20 cellular contexts compared by ENCODE assay signal in the genomic region with DNA sequence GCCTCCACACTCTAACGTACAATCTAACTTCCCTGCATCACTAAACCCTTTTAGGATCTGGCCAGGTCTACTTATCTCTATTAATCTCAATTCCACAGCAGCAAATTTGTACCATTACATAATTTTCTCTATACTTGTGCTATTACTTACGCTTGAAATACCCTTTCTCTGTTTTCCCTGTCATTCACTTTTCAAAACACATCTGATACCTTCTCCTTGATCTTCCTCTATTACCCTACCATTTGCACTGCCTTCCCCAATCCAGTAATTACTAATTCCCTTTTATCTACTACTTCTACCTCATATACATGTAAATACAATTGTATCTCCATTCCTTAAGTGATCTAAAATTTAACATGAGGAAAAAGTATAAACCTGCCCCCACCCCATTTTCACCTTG. TPM values are rescaled to one million over a fixed set of nuclear protein-coding genes. Genes with fewer than 3 reads are reported as not detected.
DNase-seq lines count a peak whose midpoint lies in the region; ATAC-seq lines count a peak whose summit lies in the region.
"Had no signal": no experiment of that assay in that cellular context is flagged by ENCODE, and none has a peak within 500 bp of the region (broad histone marks: within the 10 kb centered on the region; RNA-seq: fewer than 3 reads in every experiment).

No MANE protein-coding gene starts in this region.

- no peak for ATAC-seq in naive thymus-derived CD4-positive, alpha-beta T cell
- ATAC-seq: Panc1 had no signal

- H3K4me1 ChIP-seq in CD8-positive, alpha-beta memory T cell (ENCODE audit: insufficient read depth, low read length): no peaks in the 10 kb centered on the region
- H3K4me1 ChIP-seq in naive thymus-derived CD4-positive, alpha-beta T cell (ENCODE audit: control insufficient read depth in 2 of 2, insufficient read depth in 2 of 2, low read length in 2 of 2): no peaks in the 10 kb centered on the region
- H3K4me1 ChIP-seq: SJSA1 had no signal

- peak overlapping the region; percentile 20 for H3K27ac Mint-ChIP-seq in activated naive CD4-positive, alpha-beta T cell treated with anti-CD3 and anti-CD28 coated beads, Interleukin-2, amount 50 U/mL, for 24 hours
- H3K27ac Mint-ChIP-seq in CD8-positive, alpha-beta memory T cell: peak overlapping the region; percentile 0 to 76 (median 4)
- peak overlapping the region; percentile 25 for H3K27ac Mint-ChIP-seq in activated T-helper 1 cell treated with anti-CD3 and anti-CD28 coated beads, Interleukin-12 subunit alpha, Interleukin-12 subunit beta, Interleukin-2, Interleukin-4 antibody, amounts not matched to agents 30 ng/mL and 10 ng/mL and 1 ng/mL, durations not matched to agents 14 hours and 24 hours and 36 hours
- H3K27ac Mint-ChIP-seq in naive thymus-derived CD4-positive, alpha-beta T cell: peak overlapping the region in 7 of 9 donors; percentile 1 to 72 (median 49)

- peaks cover 14% of the 10 kb centered on the region for H3K36me3 Mint-ChIP-seq in activated naive CD4-positive, alpha-beta T cell treated with anti-CD3 and anti-CD28 coated beads, Interleukin-2, amount 50 U/mL, for 24 hours
- H3K36me3 Mint-ChIP-seq in CD8-positive, alpha-beta memory T cell: peaks cover 5 to 78% (median 26%) of the 10 kb centered on the region in 3 donors
- peaks cover 44% of the 10 kb centered on the region for H3K36me3 Mint-ChIP-seq in activated T-helper 1 cell treated with anti-CD3 and anti-CD28 coated beads, Interleukin-12 subunit alpha, Interleukin-12 subunit beta, Interleukin-2, Interleukin-4 antibody, amounts not matched to agents 30 ng/mL and 10 ng/mL and 1 ng/mL, durations not matched to agents 14 hours and 24 hours and 36 hours (ENCODE audit: low read depth)
- peaks cover 0 to 24% (median 20%) of the 10 kb centered on the region in 5 donors for H3K36me3 Mint-ChIP-seq in naive thymus-derived CD4-positive, alpha-beta T cell

- H3K36me3 ChIP-seq in CD8-positive, alpha-beta memory T cell (ENCODE audit: insufficient read depth, low read length): peaks cover 24% of the 10 kb centered on the region
- H3K36me3 ChIP-seq in naive thymus-derived CD4-positive, alpha-beta T cell (ENCODE audit: control insufficient read depth in 2 of 3, insufficient read depth in 3 of 3, low read length in 3 of 3): peaks cover 6 to 52% (median 10%) of the 10 kb centered on the region in 3 experiments

- POLR2A ChIA-PET in CD8-positive, alpha-beta memory T cell (lab: Charles Lee): no interaction called here
- POLR2A ChIA-PET in naive thymus-derived CD4-positive, alpha-beta T cell (lab: Charles Lee): no interaction called here

- CTCF ChIA-PET in CD8-positive, alpha-beta memory T cell (lab: Charles Lee): no interaction called here
- CTCF ChIA-PET in naive thymus-derived CD4-positive, alpha-beta T cell (lab: Charles Lee): no interaction called here

- no peaks in the 10 kb centered on the region for H3K27me3 Mint-ChIP-seq in activated naive CD4-positive, alpha-beta T cell treated with anti-CD3 and anti-CD28 coated beads, Interleukin-2, amount 50 U/mL, for 24 hours
- H3K27me3 Mint-ChIP-seq in CD8-positive, alpha-beta memory T cell: no peaks in the 10 kb centered on the region
- H3K27me3 Mint-ChIP-seq in activated T-helper 1 cell treated with anti-CD3 and anti-CD28 coated beads, Interleukin-12 subunit alpha, Interleukin-12 subunit beta, Interleukin-2, Interleukin-4 antibody, amounts not matched to agents 30 ng/mL and 10 ng/mL and 1 ng/mL, durations not matched to agents 14 hours and 24 hours and 36 hours (ENCODE audit: insufficient read depth): no peaks in the 10 kb centered on the region
- H3K27me3 Mint-ChIP-seq in naive thymus-derived CD4-positive, alpha-beta T cell: no peaks in the 10 kb centered on the region

- peaks cover 46% of the 10 kb centered on the region for H3K4me1 Mint-ChIP-seq in activated naive CD4-positive, alpha-beta T cell treated with anti-CD3 and anti-CD28 coated beads, Interleukin-2, amount 50 U/mL, for 24 hours
- peaks cover 24 to 46% (median 38%) of the 10 kb centered on the region in 3 donors for H3K4me1 Mint-ChIP-seq in CD8-positive, alpha-beta memory T cell
- H3K4me1 Mint-ChIP-seq in activated T-helper 1 cell treated with anti-CD3 and anti-CD28 coated beads, Interleukin-12 subunit alpha, Interleukin-12 subunit beta, Interleukin-2, Interleukin-4 antibody, amounts not matched to agents 30 ng/mL and 10 ng/mL and 1 ng/mL, durations not matched to agents 14 hours and 24 hours and 36 hours (ENCODE audit: low read depth): peaks cover 20% of the 10 kb centered on the region
- H3K4me1 Mint-ChIP-seq in naive thymus-derived CD4-positive, alpha-beta T cell: peaks cover 2 to 28% (median 15%) of the 10 kb centered on the region in 7 donors
- H3K4me1 Mint-ChIP-seq: H9 had no signal

- no peak overlapping the region for H3K27ac ChIP-seq in CD8-positive, alpha-beta memory T cell (ENCODE audit: low read depth, low read length)
- H3K27ac ChIP-seq in naive thymus-derived CD4-positive, alpha-beta T cell (ENCODE audit: low read depth, low read length): no peak overlapping the region
- H3K27ac ChIP-seq: C4-2B, SJSA1 had no signal

- no peaks in the 10 kb centered on the region for H3K9me3 ChIP-seq in CD8-positive, alpha-beta memory T cell (ENCODE audit: low read length)
- no peaks in the 10 kb centered on the region for H3K9me3 ChIP-seq in naive thymus-derived CD4-positive, alpha-beta T cell (ENCODE audit: control insufficient read depth in 2 of 3, low read length in 3 of 3)
- H3K9me3 ChIP-seq: SJSA1 had no signal

- no peaks in the 10 kb centered on the region for H3K27me3 ChIP-seq in CD8-positive, alpha-beta memory T cell (ENCODE audit: insufficient read depth, low read length, poor library complexity, severe bottlenecking)
- no peaks in the 10 kb centered on the region for H3K27me3 ChIP-seq in naive thymus-derived CD4-positive, alpha-beta T cell (ENCODE audit: control insufficient read depth in 2 of 2, insufficient read depth in 2 of 2, low read length in 2 of 2)
- H3K27me3 ChIP-seq: SJSA1 had no signal

- no peaks in the 10 kb centered on the region for H3K9me3 Mint-ChIP-seq in activated naive CD4-positive, alpha-beta T cell treated with anti-CD3 and anti-CD28 coated beads, Interleukin-2, amount 50 U/mL, for 24 hours
- H3K9me3 Mint-ChIP-seq in CD8-positive, alpha-beta memory T cell: no peaks in the 10 kb centered on the region
- no peaks in the 10 kb centered on the region for H3K9me3 Mint-ChIP-seq in activated T-helper 1 cell treated with anti-CD3 and anti-CD28 coated beads, Interleukin-12 subunit alpha, Interleukin-12 subunit beta, Interleukin-2, Interleukin-4 antibody, amounts not matched to agents 30 ng/mL and 10 ng/mL and 1 ng/mL, durations not matched to agents 14 hours and 24 hours and 36 hours
- H3K9me3 Mint-ChIP-seq in naive thymus-derived CD4-positive, alpha-beta T cell: no peaks in the 10 kb centered on the region
- H3K9me3 Mint-ChIP-seq: H9 had no signal

- no peak overlapping the region for H3K4me3 ChIP-seq in CD8-positive, alpha-beta memory T cell (ENCODE audit: low read length)
- no peak overlapping the region for H3K4me3 ChIP-seq in naive thymus-derived CD4-positive, alpha-beta T cell (ENCODE audit: low read length)
- H3K4me3 ChIP-seq: SJSA1 had no signal

- intact Hi-C loops in activated T-helper 1 cell treated with anti-CD3 and anti-CD28 coated beads, Interleukin-12 subunit alpha, Interleukin-12 subunit beta, Interleukin-2, Interleukin-4 antibody, amounts not matched to agents 30 ng/mL and 10 ng/mL and 1 ng/mL, durations not matched to agents 14 hours and 24 hours and 36 hours (cut with micrococcal nuclease): no loop called here
- intact Hi-C loops in naive thymus-derived CD4-positive, alpha-beta T cell (cut with micrococcal nuclease): loop anchor here in 1 of 2 donors (5.0 kb wide), 1 partner anchor 1038 kb away; no protein-coding TSS in a partner anchor

- DNase-seq in activated naive CD4-positive, alpha-beta T cell treated with Interleukin-2 at 50 U/mL for 16 hours: no peak
- DNase-seq in CD8-positive, alpha-beta memory T cell: no peak
- DNase-seq in activated T-helper 1 cell treated with anti-CD3 and anti-CD28 coated beads, Interleukin-12 subunit alpha, Interleukin-12 subunit beta, Interleukin-2, Interleukin-4 antibody, amounts not matched to agents 30 ng/mL and 10 ng/mL and 1 ng/mL, durations not matched to agents 14 hours and 24 hours and 36 hours (ENCODE audit: low spot score): no peak
- DNase-seq in naive thymus-derived CD4-positive, alpha-beta T cell: no peak
- DNase-seq in HK-2 (ENCODE audit: unreplicated experiment) (no peak), retina (no peak), GM19238 (ENCODE audit: insufficient read length, low spot score) (no peak)
- DNase-seq: AML-193, DMS153, GDM1, H9, Kasumi-1, MM.1S, NCI-H1092 treated with DMSO at 0.1 percent for 48 hours, NCI-H146, NCI-H2081 had no signal

- H3K4me3 Mint-ChIP-seq in activated naive CD4-positive, alpha-beta T cell treated with anti-CD3 and anti-CD28 coated beads, Interleukin-2, amount 50 U/mL, for 24 hours: no peak overlapping the region
- H3K4me3 Mint-ChIP-seq in CD8-positive, alpha-beta memory T cell: no peak overlapping the region
- H3K4me3 Mint-ChIP-seq in activated T-helper 1 cell treated with anti-CD3 and anti-CD28 coated beads, Interleukin-12 subunit alpha, Interleukin-12 subunit beta, Interleukin-2, Interleukin-4 antibody, amounts not matched to agents 30 ng/mL and 10 ng/mL and 1 ng/mL, durations not matched to agents 14 hours and 24 hours and 36 hours: no peak overlapping the region
- H3K4me3 Mint-ChIP-seq in naive thymus-derived CD4-positive, alpha-beta T cell: no peak overlapping the region
- H3K4me3 Mint-ChIP-seq: H9 had no signal

RNA-seq across cellular contexts. Expression of a gene that starts 14.0 kb away (rescaled TPM):
- 100 to 1,000 TPM; 115 to 121 TPM for total RNA-seq in CD8-positive, alpha-beta memory T cell
- 31.9 TPM for polyA plus RNA-seq in CD8-positive, alpha-beta memory T cell
- total RNA-seq in activated T-helper 1 cell treated with anti-CD3 and anti-CD28 coated beads, Interleukin-12 subunit alpha, Interleukin-12 subunit beta, Interleukin-2, Interleukin-4 antibody, amounts not matched to agents 30 ng/mL and 10 ng/mL and 1 ng/mL, durations not matched to agents 14 hours and 24 hours and 36 hours: 128 and 130 TPM in 2 replicates
- total RNA-seq in naive thymus-derived CD4-positive, alpha-beta T cell: 10 to 100 TPM; 64.0 to 77.3 (median 66.5) TPM
- 10 to 100 TPM; 16.6 to 28.3 TPM for polyA plus RNA-seq in naive thymus-derived CD4-positive, alpha-beta T cell
